In the genomic region with DNA sequence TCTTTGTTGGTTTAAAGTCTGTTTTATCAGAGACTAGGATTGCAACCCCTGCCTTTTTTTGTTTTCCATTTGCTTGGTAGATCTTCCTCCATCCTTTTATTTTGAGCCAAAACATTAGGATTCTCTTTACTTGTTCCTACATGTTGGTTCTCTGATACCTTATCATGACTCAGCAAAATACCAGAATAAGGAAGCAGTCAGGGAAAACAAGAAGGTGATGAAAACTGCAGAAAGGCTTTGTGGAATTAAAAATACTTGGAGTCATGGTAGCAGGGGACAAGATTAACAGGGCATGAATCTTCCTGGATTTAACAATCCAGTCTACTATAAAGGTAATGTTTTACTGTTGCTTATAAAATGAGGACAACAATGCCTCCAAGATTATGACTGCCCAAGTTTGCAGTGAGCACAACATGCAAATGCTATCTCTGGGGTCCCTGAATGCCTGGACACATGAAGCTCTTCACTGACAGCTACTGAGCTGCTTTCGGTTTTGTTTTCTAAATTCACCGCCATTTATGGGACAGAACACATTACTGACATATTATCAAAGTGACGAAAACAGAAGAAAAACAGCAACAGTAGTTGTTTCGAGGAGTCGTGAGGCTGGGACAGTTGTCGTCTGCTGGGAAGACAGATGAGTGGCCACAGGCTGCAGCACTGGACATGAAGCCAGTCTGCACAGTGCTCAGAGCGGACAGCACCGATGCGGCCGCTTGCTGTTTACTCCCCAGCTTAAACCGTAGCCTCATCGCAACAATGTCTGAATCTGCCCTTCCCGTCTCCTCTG, we compare ENCODE assay signal across 10 cellular contexts.
DNase-seq lines count a peak whose midpoint lies in the region; ATAC-seq and TF ChIP-seq lines count a peak whose summit lies in the region.
"Had no signal": no experiment of that assay in that cellular context is flagged by ENCODE, and none has a peak within 500 bp of the region (broad histone marks: within the 10 kb centered on the region; RNA-seq: fewer than 3 reads in every experiment).

No MANE protein-coding gene starts in this region.

- H3K9ac ChIP-seq in DND-41 (ENCODE audit: low read depth, low read length): no peak overlapping the region

- peak; percentile 40; the same call in 1 of the 3 replicates for ATAC-seq in DND-41 (ENCODE audit: insufficient read depth, low read depth)
- peak in 1 of 4 donors; percentile 37 for ATAC-seq in psoas muscle
- no peak for ATAC-seq in HG03354 (IDR thresholded peaks at IDR 0.05; ENCODE audit: poor library complexity, severe bottlenecking, unreplicated experiment)
- no peak for ATAC-seq in HG02840 (IDR thresholded peaks at IDR 0.05; ENCODE audit: low FRiP score, unreplicated experiment)

- in situ Hi-C loops in SK-MEL-5 (cut with HindIII; ENCODE audit: low pct_unique_long_range_greater_than_20kb, low sequenced_read_pairs): no loop called here

- H3K9me3 ChIP-seq in DND-41 (ENCODE audit: insufficient read depth, low read length, severe bottlenecking) (no peaks in the 10 kb centered on the region), psoas muscle (no peaks in the 10 kb centered on the region)

- no peaks in the 10 kb centered on the region for H4K20me1 ChIP-seq in DND-41 (ENCODE audit: insufficient read depth, low read length)

- H3K4me1 ChIP-seq in DND-41 (ENCODE audit: insufficient read depth, low read length) (no peaks in the 10 kb centered on the region), psoas muscle (no peaks in the 10 kb centered on the region)

- H3K4me2 ChIP-seq in DND-41 (ENCODE audit: insufficient read depth, low read length): no peak overlapping the region

- no peak for DNase-seq in DND-41
- DNase-seq in SK-MEL-5 (ENCODE audit: low read depth, low spot score): peak; percentile 29
- peak; percentile 53 for DNase-seq in fibroblast of villous mesenchyme (ENCODE audit: low read depth)
- no peak for DNase-seq in psoas muscle
- no peak for DNase-seq in NCI-H524 treated with DMSO at 0.1 percent for 48 hours (lab: John Stamatoyannopoulos, UW)
- no peak for DNase-seq in activated T-cell treated with anti-CD3 and anti-CD28 coated beads, Interleukin-2, amount 50 U/mL, for 48 hours
- DNase-seq: activated naive CD4-positive, alpha-beta T cell had no signal

- no peak overlapping the region for H3K27ac ChIP-seq in DND-41 (ENCODE audit: low read length)
- no peak overlapping the region for H3K27ac ChIP-seq in psoas muscle
- H3K27ac ChIP-seq: VCaP had no signal

- H3K4me3 ChIP-seq in DND-41 (ENCODE audit: low read depth in 1 of 2, low read length in 2 of 2): no peak overlapping the region
- H3K4me3 ChIP-seq in fibroblast of villous mesenchyme (ENCODE audit: low read depth, low read length): peak overlapping the region; percentile 68
- peak overlapping the region; percentile 32 for H3K4me3 ChIP-seq in psoas muscle

- no peaks in the 10 kb centered on the region for H3K27me3 ChIP-seq in DND-41 (ENCODE audit: insufficient read depth, low read length, poor library complexity)
- H3K27me3 ChIP-seq in psoas muscle (ENCODE audit: insufficient read depth in 3 of 3, low read length in 2 of 3): no peaks in the 10 kb centered on the region

- TF ChIP-seq CTCF in DND-41 (IDR thresholded peaks at IDR 0.05; ENCODE audit: borderline replicate concordance, extremely low read depth, low read length, poor library complexity, severe bottlenecking) (no peak), fibroblast of villous mesenchyme (IDR thresholded peaks at IDR 0.05; ENCODE audit: insufficient read depth, low read depth, low read length) (no peak), psoas muscle (IDR thresholded peaks at IDR 0.05) (no peak)

- H3K36me3 ChIP-seq in DND-41 (ENCODE audit: insufficient read depth, low read length) (no peaks in the 10 kb centered on the region), psoas muscle (ENCODE audit: insufficient read depth in 1 of 2, low read depth in 1 of 2) (no peaks in the 10 kb centered on the region)

- no peak overlapping the region for H2AFZ ChIP-seq in DND-41 (ENCODE audit: low read depth, low read length)

- 76 to 82% (median 79%) methylated on average over 13 of the region's 13 CpGs for WGBS in psoas muscle, 3 donors

- intact Hi-C loops in psoas muscle (cut with DNase I): no loop called here

- H3K79me2 ChIP-seq in DND-41 (ENCODE audit: insufficient read depth, low read length): no peaks in the 10 kb centered on the region

Comparison
In these comparisons a context has a peak if more than half of its experiments do, and no peak if none do; other contexts are left out.
1. DNase-seq: peak in SK-MEL-5 (single experiment) and fibroblast of villous mesenchyme (single experiment); none in DND-41 (single experiment), psoas muscle (0 of 2), NCI-H524 treated with DMSO at 0.1 percent for 48 hours (single experiment) and activated T-cell treated with anti-CD3 and anti-CD28 coated beads, Interleukin-2, amount 50 U/mL, for 48 hours (0 of 2).
2. H3K4me3 ChIP-seq: peak in fibroblast of villous mesenchyme (single experiment) and psoas muscle (single experiment); none in DND-41 (0 of 2).